16 cellular contexts compared by ENCODE assay signal in genomic region chr20:20364747-20365558, GRCh38. TPM values are rescaled to one million over a fixed set of nuclear protein-coding genes. Genes with fewer than 3 reads are reported as not detected.
A peak's percentile ranks its signal among the peaks of the same experiment; 100 is the strongest.
DNase-seq lines count a peak whose midpoint lies in the region; ATAC-seq, FAIRE-seq and TF ChIP-seq lines count a peak whose summit lies in the region.
"Had no signal": no experiment of that assay in that cellular context is flagged by ENCODE, and none has a peak within 500 bp of the region (broad histone marks: within the 10 kb centered on the region; RNA-seq: fewer than 3 reads in every experiment).

No MANE protein-coding gene starts in this region.

- no peak for TF ChIP-seq CTCF in coronary artery (IDR thresholded peaks at IDR 0.05)

- ATAC-seq in HG03135 (IDR thresholded peaks at IDR 0.05; ENCODE audit: unreplicated experiment) = no peak
- ATAC-seq: sciatic nerve had no signal

- no peak for FAIRE-seq in GM12891 (lab: Jason Lieb, UNC)
- FAIRE-seq: HepG2 had no signal

- DNase-seq in activated T-cell treated with anti-CD3 and anti-CD28 coated beads, Interleukin-2, amount 50 U/mL, for 48 hours = peak; percentile 39 to 51
- DNase-seq in activated T-cell treated with anti-CD3 and anti-CD28 coated beads for 4 hours = no peak
- peak; percentile 79 for DNase-seq in NCI-H1105 (lab: John Stamatoyannopoulos, UW)
- DNase-seq in coronary artery (ENCODE audit: low spot score) = no peak
- peak; percentile 71 for DNase-seq in retina
- DNase-seq in GM12891 (ENCODE audit: insufficient read length, low spot score) = no peak
- DNase-seq in SKM-1 (lab: John Stamatoyannopoulos, UW; ENCODE audit: unreplicated experiment) = no peak
- DNase-seq: amygdala, dermis blood vessel endothelial cell, HCEC 1CT, NCI-H1694 treated with DMSO at 0.1 percent for 48 hours, OCI-M1, T-helper 1 cell had no signal

- H3K27ac ChIP-seq in coronary artery = no peak overlapping the region

- peak overlapping the region; percentile 44 for H3K4me3 ChIP-seq in coronary artery

- TF ChIP-seq POLR2A in GM12891 (IDR thresholded peaks at IDR 0.05; ENCODE audit: low read depth, low read length) = no peak

TF ChIP-seq in GM12891, 5 proteins besides CTCF, POLR2A, EP300 and RAD21:
- TF ChIP-seq SPI1 (IDR thresholded peaks at IDR 0.05; ENCODE audit: low read depth, low read length) (no peak), POLR2AphosphoS5 (IDR thresholded peaks at IDR 0.05; ENCODE audit: low read depth, low read length) (no peak), POU2F2 (IDR thresholded peaks at IDR 0.05; ENCODE audit: low read depth, low read length) (no peak), PAX5 (IDR thresholded peaks at IDR 0.05; ENCODE audit: insufficient read depth, low read length, severe bottlenecking) (no peak), TAF1 (IDR thresholded peaks at IDR 0.05; ENCODE audit: low read depth, low read length) (no peak)

RNA-seq across cellular contexts. Expression of gene INSM1, which starts 3.0 kb away (rescaled TPM):
- polyA plus RNA-seq in GM12891 (2012; ENCODE audit: low read depth, missing spikeins) = 0.03 TPM
- polyA plus RNA-seq: HepG2 had no signal

Comparison
In these comparisons a context has a peak if more than half of its experiments do, and no peak if none do; other contexts are left out.
1. DNase-seq: peak in activated T-cell treated with anti-CD3 and anti-CD28 coated beads, Interleukin-2, amount 50 U/mL, for 48 hours (2 of 2), NCI-H1105 (single experiment) and retina (single experiment); none in activated T-cell treated with anti-CD3 and anti-CD28 coated beads for 4 hours (single experiment), coronary artery (single experiment), GM12891 (single experiment) and SKM-1 (single experiment).